In the genomic region with DNA sequence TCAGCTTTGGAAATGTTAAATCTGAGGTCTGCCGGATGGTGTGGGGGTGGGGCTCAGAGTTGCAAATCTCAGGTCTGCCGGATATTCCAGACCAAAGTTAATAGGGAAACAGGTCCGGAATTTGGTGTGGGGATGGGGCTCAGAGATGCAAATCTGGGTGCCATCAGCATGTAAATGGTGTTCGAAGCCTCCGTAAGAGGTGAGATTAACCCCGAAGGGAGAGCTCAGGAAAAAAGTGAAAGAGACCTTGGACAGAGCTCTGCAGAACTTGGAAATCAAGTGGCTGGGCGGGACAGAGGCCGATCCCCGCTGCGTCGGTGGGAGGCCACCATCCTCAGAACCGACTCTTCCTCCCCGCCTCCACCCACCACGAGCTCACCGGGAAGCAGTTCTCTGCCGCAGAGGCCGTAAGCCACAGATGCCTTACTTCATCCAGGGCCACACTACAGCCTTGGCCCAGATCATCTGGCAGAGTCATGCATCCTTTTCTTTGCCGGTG, we compare ENCODE assay signal across 1 cellular context.
TF ChIP-seq lines count a peak whose summit lies in the region.

No MANE protein-coding gene starts in this region.

TF ChIP-seq in HEK293, 187 proteins besides CTCF, POLR2A, EP300 and RAD21 (continued from another document and continues in another):
- TF ChIP-seq, protein P1, sequence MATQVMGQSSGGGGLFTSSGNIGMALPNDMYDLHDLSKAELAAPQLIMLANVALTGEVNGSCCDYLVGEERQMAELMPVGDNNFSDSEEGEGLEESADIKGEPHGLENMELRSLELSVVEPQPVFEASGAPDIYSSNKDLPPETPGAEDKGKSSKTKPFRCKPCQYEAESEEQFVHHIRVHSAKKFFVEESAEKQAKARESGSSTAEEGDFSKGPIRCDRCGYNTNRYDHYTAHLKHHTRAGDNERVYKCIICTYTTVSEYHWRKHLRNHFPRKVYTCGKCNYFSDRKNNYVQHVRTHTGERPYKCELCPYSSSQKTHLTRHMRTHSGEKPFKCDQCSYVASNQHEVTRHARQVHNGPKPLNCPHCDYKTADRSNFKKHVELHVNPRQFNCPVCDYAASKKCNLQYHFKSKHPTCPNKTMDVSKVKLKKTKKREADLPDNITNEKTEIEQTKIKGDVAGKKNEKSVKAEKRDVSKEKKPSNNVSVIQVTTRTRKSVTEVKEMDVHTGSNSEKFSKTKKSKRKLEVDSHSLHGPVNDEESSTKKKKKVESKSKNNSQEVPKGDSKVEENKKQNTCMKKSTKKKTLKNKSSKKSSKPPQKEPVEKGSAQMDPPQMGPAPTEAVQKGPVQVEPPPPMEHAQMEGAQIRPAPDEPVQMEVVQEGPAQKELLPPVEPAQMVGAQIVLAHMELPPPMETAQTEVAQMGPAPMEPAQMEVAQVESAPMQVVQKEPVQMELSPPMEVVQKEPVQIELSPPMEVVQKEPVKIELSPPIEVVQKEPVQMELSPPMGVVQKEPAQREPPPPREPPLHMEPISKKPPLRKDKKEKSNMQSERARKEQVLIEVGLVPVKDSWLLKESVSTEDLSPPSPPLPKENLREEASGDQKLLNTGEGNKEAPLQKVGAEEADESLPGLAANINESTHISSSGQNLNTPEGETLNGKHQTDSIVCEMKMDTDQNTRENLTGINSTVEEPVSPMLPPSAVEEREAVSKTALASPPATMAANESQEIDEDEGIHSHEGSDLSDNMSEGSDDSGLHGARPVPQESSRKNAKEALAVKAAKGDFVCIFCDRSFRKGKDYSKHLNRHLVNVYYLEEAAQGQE (tag by site-specific recombination; IDR thresholded peaks at IDR 0.05) = peak; percentile 98
- peak; percentile 74 for TF ChIP-seq ZBTB20 (tag by site-specific recombination; IDR thresholded peaks at IDR 0.05)
- no peak for TF ChIP-seq ZNF776 (tag by site-specific recombination; IDR thresholded peaks at IDR 0.05; ENCODE audit: borderline replicate concordance)
- no peak for TF ChIP-seq ZNF777 (tag by site-specific recombination; IDR thresholded peaks at IDR 0.05; ENCODE audit: borderline replicate concordance)
- no peak for TF ChIP-seq ZNF510 (tag by site-specific recombination; IDR thresholded peaks at IDR 0.05; ENCODE audit: insufficient replicate concordance)
- no peak for TF ChIP-seq ZNF324 (tag by site-specific recombination; IDR thresholded peaks at IDR 0.05)
- TF ChIP-seq ZNF548 (tag by site-specific recombination; IDR thresholded peaks at IDR 0.05) = no peak
- TF ChIP-seq ZNF626 (tag by site-specific recombination; IDR thresholded peaks at IDR 0.05) = no peak
- TF ChIP-seq, protein P2, sequence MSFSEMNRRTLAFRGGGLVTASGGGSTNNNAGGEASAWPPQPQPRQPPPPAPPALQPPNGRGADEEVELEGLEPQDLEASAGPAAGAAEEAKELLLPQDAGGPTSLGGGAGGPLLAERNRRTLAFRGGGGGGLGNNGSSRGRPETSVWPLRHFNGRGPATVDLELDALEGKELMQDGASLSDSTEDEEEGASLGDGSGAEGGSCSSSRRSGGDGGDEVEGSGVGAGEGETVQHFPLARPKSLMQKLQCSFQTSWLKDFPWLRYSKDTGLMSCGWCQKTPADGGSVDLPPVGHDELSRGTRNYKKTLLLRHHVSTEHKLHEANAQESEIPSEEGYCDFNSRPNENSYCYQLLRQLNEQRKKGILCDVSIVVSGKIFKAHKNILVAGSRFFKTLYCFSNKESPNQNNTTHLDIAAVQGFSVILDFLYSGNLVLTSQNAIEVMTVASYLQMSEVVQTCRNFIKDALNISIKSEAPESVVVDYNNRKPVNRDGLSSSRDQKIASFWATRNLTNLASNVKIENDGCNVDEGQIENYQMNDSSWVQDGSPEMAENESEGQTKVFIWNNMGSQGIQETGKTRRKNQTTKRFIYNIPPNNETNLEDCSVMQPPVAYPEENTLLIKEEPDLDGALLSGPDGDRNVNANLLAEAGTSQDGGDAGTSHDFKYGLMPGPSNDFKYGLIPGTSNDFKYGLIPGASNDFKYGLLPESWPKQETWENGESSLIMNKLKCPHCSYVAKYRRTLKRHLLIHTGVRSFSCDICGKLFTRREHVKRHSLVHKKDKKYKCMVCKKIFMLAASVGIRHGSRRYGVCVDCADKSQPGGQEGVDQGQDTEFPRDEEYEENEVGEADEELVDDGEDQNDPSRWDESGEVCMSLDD (tag by site-specific recombination; IDR thresholded peaks at IDR 0.05) = no peak
- TF ChIP-seq ZNF473 (tag by site-specific recombination; IDR thresholded peaks at IDR 0.05) = no peak
- TF ChIP-seq GLI4 (tag by site-specific recombination; IDR thresholded peaks at IDR 0.05) = no peak
- TF ChIP-seq ZNF274 (IDR thresholded peaks at IDR 0.05; ENCODE audit: low read length) = no peak
- TF ChIP-seq ZNF274 (tag by site-specific recombination; IDR thresholded peaks at IDR 0.05; ENCODE audit: borderline replicate concordance) = no peak
- TF ChIP-seq WT1 (tag by site-specific recombination; IDR thresholded peaks at IDR 0.05) = no peak; the same call in 1 of the 2 replicates
- no peak for TF ChIP-seq ZNF423 (tag by site-specific recombination; IDR thresholded peaks at IDR 0.05)
- no peak for TF ChIP-seq ZNF23 (tag by site-specific recombination; IDR thresholded peaks at IDR 0.05; ENCODE audit: borderline replicate concordance)
- TF ChIP-seq FEZF1 (tag by site-specific recombination; IDR thresholded peaks at IDR 0.05) = no peak
- no peak for TF ChIP-seq ZNF791 (tag by site-specific recombination; IDR thresholded peaks at IDR 0.05)
- TF ChIP-seq, protein P3, sequence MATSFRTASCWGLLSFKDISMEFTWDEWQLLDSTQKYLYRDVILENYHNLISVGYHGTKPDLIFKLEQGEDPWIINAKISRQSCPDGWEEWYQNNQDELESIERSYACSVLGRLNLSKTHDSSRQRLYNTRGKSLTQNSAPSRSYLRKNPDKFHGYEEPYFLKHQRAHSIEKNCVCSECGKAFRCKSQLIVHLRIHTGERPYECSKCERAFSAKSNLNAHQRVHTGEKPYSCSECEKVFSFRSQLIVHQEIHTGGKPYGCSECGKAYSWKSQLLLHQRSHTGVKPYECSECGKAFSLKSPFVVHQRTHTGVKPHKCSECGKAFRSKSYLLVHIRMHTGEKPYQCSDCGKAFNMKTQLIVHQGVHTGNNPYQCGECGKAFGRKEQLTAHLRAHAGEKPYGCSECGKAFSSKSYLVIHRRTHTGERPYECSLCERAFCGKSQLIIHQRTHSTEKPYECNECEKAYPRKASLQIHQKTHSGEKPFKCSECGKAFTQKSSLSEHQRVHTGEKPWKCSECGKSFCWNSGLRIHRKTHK (tag by site-specific recombination; IDR thresholded peaks at IDR 0.05) = no peak
- TF ChIP-seq ZNF140 (tag by site-specific recombination; IDR thresholded peaks at IDR 0.05) = no peak
- no peak for TF ChIP-seq SCRT2 (tag by site-specific recombination; IDR thresholded peaks at IDR 0.05)
- TF ChIP-seq, protein P4, sequence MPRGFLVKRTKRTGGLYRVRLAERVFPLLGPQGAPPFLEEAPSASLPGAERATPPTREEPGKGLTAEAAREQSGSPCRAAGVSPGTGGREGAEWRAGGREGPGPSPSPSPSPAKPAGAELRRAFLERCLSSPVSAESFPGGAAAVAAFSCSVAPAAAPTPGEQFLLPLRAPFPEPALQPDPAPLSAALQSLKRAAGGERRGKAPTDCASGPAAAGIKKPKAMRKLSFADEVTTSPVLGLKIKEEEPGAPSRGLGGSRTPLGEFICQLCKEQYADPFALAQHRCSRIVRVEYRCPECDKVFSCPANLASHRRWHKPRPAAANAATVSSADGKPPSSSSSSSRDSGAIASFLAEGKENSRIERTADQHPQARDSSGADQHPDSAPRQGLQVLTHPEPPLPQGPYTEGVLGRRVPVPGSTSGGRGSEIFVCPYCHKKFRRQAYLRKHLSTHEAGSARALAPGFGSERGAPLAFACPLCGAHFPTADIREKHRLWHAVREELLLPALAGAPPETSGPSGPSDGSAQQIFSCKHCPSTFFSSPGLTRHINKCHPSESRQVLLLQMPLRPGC (tag by site-specific recombination; IDR thresholded peaks at IDR 0.05) = no peak
- TF ChIP-seq ZNF157 (tag by site-specific recombination; IDR thresholded peaks at IDR 0.05) = no peak
- no peak for TF ChIP-seq ZNF624 (tag by site-specific recombination; IDR thresholded peaks at IDR 0.05)
- TF ChIP-seq, protein P5, sequence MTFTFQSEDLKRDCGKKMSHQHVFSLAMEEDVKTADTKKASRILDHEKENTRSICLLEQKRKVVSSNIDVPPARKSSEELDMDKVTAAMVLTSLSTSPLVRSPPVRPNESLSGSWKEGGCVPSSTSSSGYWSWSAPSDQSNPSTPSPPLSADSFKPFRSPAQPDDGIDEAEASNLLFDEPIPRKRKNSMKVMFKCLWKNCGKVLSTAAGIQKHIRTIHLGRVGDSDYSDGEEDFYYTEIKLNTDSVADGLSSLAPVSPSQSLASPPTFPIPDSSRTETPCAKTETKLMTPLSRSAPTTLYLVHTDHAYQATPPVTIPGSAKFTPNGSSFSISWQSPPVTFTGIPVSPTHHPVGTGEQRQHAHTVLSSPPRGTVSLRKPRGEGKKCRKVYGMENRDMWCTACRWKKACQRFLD (tag by site-specific recombination; IDR thresholded peaks at IDR 0.05) = no peak
- TF ChIP-seq, protein P6, sequence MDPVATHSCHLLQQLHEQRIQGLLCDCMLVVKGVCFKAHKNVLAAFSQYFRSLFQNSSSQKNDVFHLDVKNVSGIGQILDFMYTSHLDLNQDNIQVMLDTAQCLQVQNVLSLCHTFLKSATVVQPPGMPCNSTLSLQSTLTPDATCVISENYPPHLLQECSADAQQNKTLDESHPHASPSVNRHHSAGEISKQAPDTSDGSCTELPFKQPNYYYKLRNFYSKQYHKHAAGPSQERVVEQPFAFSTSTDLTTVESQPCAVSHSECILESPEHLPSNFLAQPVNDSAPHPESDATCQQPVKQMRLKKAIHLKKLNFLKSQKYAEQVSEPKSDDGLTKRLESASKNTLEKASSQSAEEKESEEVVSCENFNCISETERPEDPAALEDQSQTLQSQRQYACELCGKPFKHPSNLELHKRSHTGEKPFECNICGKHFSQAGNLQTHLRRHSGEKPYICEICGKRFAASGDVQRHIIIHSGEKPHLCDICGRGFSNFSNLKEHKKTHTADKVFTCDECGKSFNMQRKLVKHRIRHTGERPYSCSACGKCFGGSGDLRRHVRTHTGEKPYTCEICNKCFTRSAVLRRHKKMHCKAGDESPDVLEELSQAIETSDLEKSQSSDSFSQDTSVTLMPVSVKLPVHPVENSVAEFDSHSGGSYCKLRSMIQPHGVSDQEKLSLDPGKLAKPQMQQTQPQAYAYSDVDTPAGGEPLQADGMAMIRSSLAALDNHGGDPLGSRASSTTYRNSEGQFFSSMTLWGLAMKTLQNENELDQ (tag by site-specific recombination; IDR thresholded peaks at IDR 0.05; ENCODE audit: low read depth) = no peak
- no peak for TF ChIP-seq ZNF211 (tag by site-specific recombination; IDR thresholded peaks at IDR 0.05; ENCODE audit: low read depth)
- TF ChIP-seq ZFP69B (tag by site-specific recombination; IDR thresholded peaks at IDR 0.05) = peak; percentile 41; the same call in 1 of the 2 replicates
- TF ChIP-seq BCL11A (tag by site-specific recombination; IDR thresholded peaks at IDR 0.05; ENCODE audit: low read depth) = no peak
- TF ChIP-seq ZBTB48 (tag by site-specific recombination; IDR thresholded peaks at IDR 0.05) = no peak
- no peak for TF ChIP-seq ZBTB7A (tag by site-specific recombination; IDR thresholded peaks at IDR 0.05; ENCODE audit: low read depth)
- TF ChIP-seq, protein P7, sequence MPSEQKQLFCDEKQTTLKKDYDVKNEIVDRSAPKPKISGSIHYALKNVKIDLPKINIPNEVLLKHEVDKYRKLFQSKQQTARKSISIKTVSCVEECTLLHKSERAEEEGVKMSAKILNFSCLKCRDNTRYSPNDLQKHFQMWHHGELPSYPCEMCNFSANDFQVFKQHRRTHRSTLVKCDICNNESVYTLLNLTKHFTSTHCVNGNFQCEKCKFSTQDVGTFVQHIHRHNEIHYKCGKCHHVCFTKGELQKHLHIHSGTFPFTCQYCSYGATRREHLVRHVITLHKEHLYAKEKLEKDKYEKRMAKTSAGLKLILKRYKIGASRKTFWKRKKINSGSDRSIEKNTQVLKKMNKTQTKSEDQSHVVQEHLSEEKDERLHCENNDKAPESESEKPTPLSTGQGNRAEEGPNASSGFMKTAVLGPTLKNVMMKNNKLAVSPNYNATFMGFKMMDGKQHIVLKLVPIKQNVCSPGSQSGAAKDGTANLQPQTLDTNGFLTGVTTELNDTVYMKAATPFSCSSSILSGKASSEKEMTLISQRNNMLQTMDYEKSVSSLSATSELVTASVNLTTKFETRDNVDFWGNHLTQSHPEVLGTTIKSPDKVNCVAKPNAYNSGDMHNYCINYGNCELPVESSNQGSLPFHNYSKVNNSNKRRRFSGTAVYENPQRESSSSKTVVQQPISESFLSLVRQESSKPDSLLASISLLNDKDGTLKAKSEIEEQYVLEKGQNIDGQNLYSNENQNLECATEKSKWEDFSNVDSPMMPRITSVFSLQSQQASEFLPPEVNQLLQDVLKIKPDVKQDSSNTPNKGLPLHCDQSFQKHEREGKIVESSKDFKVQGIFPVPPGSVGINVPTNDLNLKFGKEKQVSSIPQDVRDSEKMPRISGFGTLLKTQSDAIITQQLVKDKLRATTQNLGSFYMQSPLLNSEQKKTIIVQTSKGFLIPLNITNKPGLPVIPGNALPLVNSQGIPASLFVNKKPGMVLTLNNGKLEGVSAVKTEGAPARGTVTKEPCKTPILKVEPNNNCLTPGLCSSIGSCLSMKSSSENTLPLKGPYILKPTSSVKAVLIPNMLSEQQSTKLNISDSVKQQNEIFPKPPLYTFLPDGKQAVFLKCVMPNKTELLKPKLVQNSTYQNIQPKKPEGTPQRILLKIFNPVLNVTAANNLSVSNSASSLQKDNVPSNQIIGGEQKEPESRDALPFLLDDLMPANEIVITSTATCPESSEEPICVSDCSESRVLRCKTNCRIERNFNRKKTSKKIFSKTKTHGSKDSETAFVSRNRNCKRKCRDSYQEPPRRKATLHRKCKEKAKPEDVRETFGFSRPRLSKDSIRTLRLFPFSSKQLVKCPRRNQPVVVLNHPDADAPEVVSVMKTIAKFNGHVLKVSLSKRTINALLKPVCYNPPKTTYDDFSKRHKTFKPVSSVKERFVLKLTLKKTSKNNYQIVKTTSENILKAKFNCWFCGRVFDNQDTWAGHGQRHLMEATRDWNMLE (tag by site-specific recombination; conservative IDR thresholded peaks at IDR 0.05; ENCODE audit: low read depth) = peak; percentile 56
- TF ChIP-seq ZNF843 (tag by site-specific recombination; IDR thresholded peaks at IDR 0.05) = no peak
- no peak for TF ChIP-seq OVOL3 (tag by site-specific recombination; IDR thresholded peaks at IDR 0.05)
- TF ChIP-seq KLF7 (tag by site-specific recombination; IDR thresholded peaks at IDR 0.05; ENCODE audit: borderline replicate concordance) = no peak
- TF ChIP-seq ZNF302 (tag by site-specific recombination; IDR thresholded peaks at IDR 0.05; ENCODE audit: low read depth) = no peak
- no peak for TF ChIP-seq HOXA7 (CRISPR knock-in tag; IDR thresholded peaks at IDR 0.05; ENCODE audit: borderline replicate concordance)
- TF ChIP-seq ZFHX2 (tag by site-specific recombination; conservative IDR thresholded peaks at IDR 0.05) = peak; percentile 70
- TF ChIP-seq, protein P8, sequence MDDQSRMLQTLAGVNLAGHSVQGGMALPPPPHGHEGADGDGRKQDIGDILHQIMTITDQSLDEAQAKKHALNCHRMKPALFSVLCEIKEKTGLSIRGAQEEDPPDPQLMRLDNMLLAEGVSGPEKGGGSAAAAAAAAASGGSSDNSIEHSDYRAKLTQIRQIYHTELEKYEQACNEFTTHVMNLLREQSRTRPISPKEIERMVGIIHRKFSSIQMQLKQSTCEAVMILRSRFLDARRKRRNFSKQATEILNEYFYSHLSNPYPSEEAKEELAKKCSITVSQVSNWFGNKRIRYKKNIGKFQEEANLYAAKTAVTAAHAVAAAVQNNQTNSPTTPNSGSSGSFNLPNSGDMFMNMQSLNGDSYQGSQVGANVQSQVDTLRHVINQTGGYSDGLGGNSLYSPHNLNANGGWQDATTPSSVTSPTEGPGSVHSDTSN (CRISPR knock-in tag; IDR thresholded peaks at IDR 0.05) = no peak
